ENCODE assay signal across 15 cellular contexts in genomic region chr2:122999258-122999657, GRCh38.
"Had no signal": no experiment of that assay in that cellular context is flagged by ENCODE, and none has a peak within 500 bp of the region (broad histone marks: within the 10 kb centered on the region; RNA-seq: fewer than 3 reads in every experiment).

No MANE protein-coding gene starts in this region.

- H3K27me3 ChIP-seq: colonic mucosa, left lung had no signal

- H3K36me3 ChIP-seq: colonic mucosa, left lung, thoracic aorta had no signal

- H3K27ac Mint-ChIP-seq: activated CD8-positive, alpha-beta T cell treated with anti-CD3 and anti-CD28 coated beads, Interleukin-2, amount 10 ng/mL, durations not matched to agents 7 days and 5 days; activated naive CD8-positive, alpha-beta T cell treated with anti-CD3 and anti-CD28 coated beads, Interleukin-2, amount 10 ng/mL, durations not matched to agents 7 days and 5 days; brain; naive thymus-derived CD8-positive, alpha-beta T cell had no signal

- H3K4me3 Mint-ChIP-seq: activated CD8-positive, alpha-beta T cell treated with anti-CD3 and anti-CD28 coated beads, Interleukin-2, amount 10 ng/mL, durations not matched to agents 7 days and 5 days; activated naive CD8-positive, alpha-beta T cell treated with anti-CD3 and anti-CD28 coated beads, Interleukin-2, amount 10 ng/mL, durations not matched to agents 7 days and 5 days; naive thymus-derived CD8-positive, alpha-beta T cell had no signal

- H3K9me3 ChIP-seq: colonic mucosa, thoracic aorta had no signal

- H3K4me3 ChIP-seq: colonic mucosa, left lung, thoracic aorta had no signal

- H3K27me3 Mint-ChIP-seq: activated naive CD8-positive, alpha-beta T cell treated with anti-CD3 and anti-CD28 coated beads, Interleukin-2, amount 10 ng/mL, durations not matched to agents 7 days and 5 days; brain; naive thymus-derived CD8-positive, alpha-beta T cell had no signal

- FAIRE-seq: endometrium, kidney had no signal

- DNase-seq: activated CD4-positive, alpha-beta T cell treated with anti-CD3 and anti-CD28 coated beads for 4 hours; activated CD8-positive, alpha-beta T cell treated with anti-CD3 and anti-CD28 coated beads, Interleukin-2, amount 10 ng/mL, durations not matched to agents 7 days and 5 days; activated naive CD4-positive, alpha-beta T cell; activated naive CD8-positive, alpha-beta T cell treated with anti-CD3 and anti-CD28 coated beads, Interleukin-2, amount 10 ng/mL, durations not matched to agents 7 days and 5 days; central memory CD4-positive, alpha-beta T cell; colonic mucosa; kidney; left lung; naive thymus-derived CD8-positive, alpha-beta T cell; stimulated activated CD4-positive, alpha-beta T cell treated with anti-CD3 and anti-CD28 coated beads, Interleukin-12 subunit alpha, Interleukin-12 subunit beta, amount 100 ng/mL, for 4 hours; stimulated activated CD4-positive, alpha-beta T cell treated with anti-CD3 and anti-CD28 coated beads, Interleukin-2, amount 100 ng/mL, for 24 hours had no signal

- H3K4me1 ChIP-seq: colonic mucosa, left lung had no signal

- ATAC-seq: activated CD8-positive, alpha-beta T cell treated with anti-CD3 and anti-CD28 coated beads, Interleukin-2, amount 10 ng/mL, durations not matched to agents 7 days and 5 days; left lung; naive thymus-derived CD8-positive, alpha-beta T cell had no signal

- H3K27ac ChIP-seq: colonic mucosa, left lung, thoracic aorta, VCaP had no signal

- H3K36me3 Mint-ChIP-seq: activated naive CD8-positive, alpha-beta T cell treated with anti-CD3 and anti-CD28 coated beads, Interleukin-2, amount 10 ng/mL, durations not matched to agents 7 days and 5 days; brain; naive thymus-derived CD8-positive, alpha-beta T cell had no signal

- H3K4me1 Mint-ChIP-seq: activated naive CD8-positive, alpha-beta T cell treated with anti-CD3 and anti-CD28 coated beads, Interleukin-2, amount 10 ng/mL, durations not matched to agents 7 days and 5 days; naive thymus-derived CD8-positive, alpha-beta T cell had no signal
